In genomic region chr1:18976096-18976495, GRCh38 we compare ENCODE assay signal across 7 cellular contexts.
"Had no signal": no experiment of that assay in that cellular context is flagged by ENCODE, and none has a peak within 500 bp of the region (broad histone marks: within the 10 kb centered on the region; RNA-seq: fewer than 3 reads in every experiment).

No MANE protein-coding gene starts in this region.

- H3K4me3 Mint-ChIP-seq: HFFc6 had no signal

- ATAC-seq: HCT116 had no signal

- H3K9me3 ChIP-seq: HAP-1 had no signal

- H3K27ac Mint-ChIP-seq: HFFc6 had no signal

- DNase-seq: GM23248, GOT3, H7, HFFc6, IMR-90 had no signal
